22 cellular contexts compared by ENCODE assay signal in the genomic region with DNA sequence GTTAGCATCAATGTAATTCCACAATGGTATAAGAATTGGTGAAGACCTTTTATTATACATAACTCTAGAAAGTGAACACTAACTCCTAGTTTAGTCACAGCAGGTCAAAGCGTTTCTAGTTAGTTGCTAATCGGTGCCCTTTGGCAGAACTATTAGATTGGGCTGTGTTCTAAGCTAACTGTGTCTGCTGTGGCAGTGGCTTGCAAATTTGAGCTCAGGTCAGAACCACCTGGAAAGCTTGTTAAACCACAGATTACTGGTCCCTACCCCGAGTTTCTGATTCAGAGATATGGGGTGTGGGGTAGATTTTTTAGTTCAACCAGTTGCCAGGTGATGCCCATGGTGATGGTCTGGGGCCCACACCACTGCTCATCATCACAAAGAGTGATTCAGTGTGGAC.
"Had no signal": no experiment of that assay in that cellular context is flagged by ENCODE, and none has a peak within 500 bp of the region (broad histone marks: within the 10 kb centered on the region; RNA-seq: fewer than 3 reads in every experiment).

No MANE protein-coding gene starts in this region.

- ATAC-seq: activated CD4-positive, CD25-positive, alpha-beta regulatory T cell treated with anti-CD3 and anti-CD28 coated beads, Interleukin-2, amount 50 U/mL, for 24 hours; activated CD8-positive, alpha-beta memory T cell treated with anti-CD3 and anti-CD28 coated beads, Interleukin-2, amount 10 ng/mL, durations not matched to agents 7 days and 5 days; Panc1 had no signal

- H3K36me3 ChIP-seq: brain microvascular endothelial cell had no signal

- H3K4me3 Mint-ChIP-seq: activated CD8-positive, alpha-beta memory T cell treated with anti-CD3 and anti-CD28 coated beads, Interleukin-2, amount 10 ng/mL, durations not matched to agents 7 days and 5 days; activated naive CD4-positive, alpha-beta T cell treated with anti-CD3 and anti-CD28 coated beads for 36 hours; activated naive CD8-positive, alpha-beta T cell; activated T-cell treated with anti-CD3 and anti-CD28 coated beads, Interleukin-2, amount 50 U/mL, for 24 hours had no signal

- H3K27ac ChIP-seq: brain microvascular endothelial cell, cardiac muscle cell had no signal

- H3K4me2 ChIP-seq: SK-N-SH had no signal

- H3K9ac ChIP-seq: SK-N-SH had no signal

- H3K9me3 ChIP-seq: SK-N-SH had no signal

- H3K4me1 Mint-ChIP-seq: activated CD8-positive, alpha-beta memory T cell treated with anti-CD3 and anti-CD28 coated beads, Interleukin-2, amount 10 ng/mL, durations not matched to agents 7 days and 5 days had no signal

- H3K4me3 ChIP-seq: cardiac muscle cell had no signal

- H3K9me3 Mint-ChIP-seq: activated naive CD4-positive, alpha-beta T cell treated with anti-CD3 and anti-CD28 coated beads for 36 hours; activated T-cell treated with anti-CD3 and anti-CD28 coated beads, Interleukin-2, amount 50 U/mL, for 24 hours had no signal

- DNase-seq: activated CD4-positive, alpha-beta T cell treated with anti-CD3 and anti-CD28 coated beads for 4 hours; activated CD4-positive, alpha-beta T cell treated with anti-CD3 and anti-CD28 coated beads, Interleukin-2, amount 50 U/mL, for 4 hours; activated CD8-positive, alpha-beta memory T cell treated with anti-CD3 and anti-CD28 coated beads, Interleukin-2, amount 10 ng/mL, durations not matched to agents 7 days and 5 days; activated effector memory CD4-positive, alpha-beta T cell treated with anti-CD3 and anti-CD28 coated beads, Interleukin-2, amount 50 U/mL, for 16 hours; activated naive CD4-positive, alpha-beta T cell treated with anti-CD3 and anti-CD28 coated beads for 36 hours; activated T-cell treated with anti-CD3 and anti-CD28 coated beads, Interleukin-2, amount 50 U/mL, for 24 hours; Karpas-422; NCI-H1048; NCI-H146; NCI-H187 treated with DMSO at 0.1 percent for 48 hours; NCI-H2081 treated with DMSO at 0.1 percent for 48 hours; NCI-H446; NCI-H524 treated with DMSO at 0.1 percent for 48 hours; NCI-H748 treated with DMSO at 0.1 percent for 48 hours; RPMI8226; SK-N-SH; T-helper 1 cell had no signal

- H3K27ac Mint-ChIP-seq: activated CD8-positive, alpha-beta memory T cell treated with anti-CD3 and anti-CD28 coated beads, Interleukin-2, amount 10 ng/mL, durations not matched to agents 7 days and 5 days; activated naive CD4-positive, alpha-beta T cell treated with anti-CD3 and anti-CD28 coated beads for 36 hours; activated naive CD8-positive, alpha-beta T cell; activated T-cell treated with anti-CD3 and anti-CD28 coated beads, Interleukin-2, amount 50 U/mL, for 24 hours had no signal

- H3K36me3 Mint-ChIP-seq: activated CD8-positive, alpha-beta memory T cell treated with anti-CD3 and anti-CD28 coated beads, Interleukin-2, amount 10 ng/mL, durations not matched to agents 7 days and 5 days; activated naive CD8-positive, alpha-beta T cell had no signal

- H3K27me3 Mint-ChIP-seq: activated naive CD8-positive, alpha-beta T cell; activated T-cell treated with anti-CD3 and anti-CD28 coated beads, Interleukin-2, amount 50 U/mL, for 24 hours had no signal

- H3K27me3 ChIP-seq: brain microvascular endothelial cell, cardiac muscle cell had no signal
